8 cellular contexts compared by ENCODE assay signal in genomic region chr12:20646239-20646827, GRCh38. TPM values are rescaled to one million over a fixed set of nuclear protein-coding genes. Genes with fewer than 3 reads are reported as not detected.
A peak's percentile ranks its signal among the peaks of the same experiment; 100 is the strongest.
DNase-seq lines count a peak whose midpoint lies in the region; ATAC-seq, FAIRE-seq and TF ChIP-seq lines count a peak whose summit lies in the region.

No MANE protein-coding gene starts in this region.

- TF ChIP-seq CTCF in GM13977 (IDR thresholded peaks at IDR 0.05; ENCODE audit: extremely low read depth, insufficient read depth, missing control alignments) (peak; percentile 55), body of pancreas (IDR thresholded peaks at IDR 0.05) (peak; percentile 18 to 59 (median 43))

- peaks cover 0 to 2% of the 10 kb centered on the region in 2 donors for H3K36me3 ChIP-seq in body of pancreas (replicated peaks in 1 of 2; ENCODE audit: insufficient read depth in 1 of 2, low read depth in 2 of 2)

- no peak overlapping the region for H3K27ac ChIP-seq in body of pancreas

- H3K4me3 ChIP-seq in body of pancreas: no peak overlapping the region

- no peaks in the 10 kb centered on the region for H3K27me3 ChIP-seq in body of pancreas

- ATAC-seq in body of pancreas: peak; percentile 59

- H3K9me3 ChIP-seq in body of pancreas: no peaks in the 10 kb centered on the region

- peak; percentile 23 for DNase-seq in GM13977 (ENCODE audit: low spot score)
- peak; percentile 19 to 42 for DNase-seq in NCI-H2081 (lab: John Stamatoyannopoulos, UW)
- DNase-seq in body of pancreas: no peak
- DNase-seq in left kidney (ENCODE audit: low read depth, low spot score): peak; percentile 43
- no peak for DNase-seq in T-helper 9 cell
- no peak for DNase-seq in stimulated activated CD4-positive, alpha-beta T cell treated with anti-CD3 and anti-CD28 coated beads, Interleukin-4, amount 100 ng/mL, for 1 hour
- no peak for DNase-seq in stimulated activated CD4-positive, alpha-beta T cell treated with anti-CD3 and anti-CD28 coated beads, Interleukin-1b, Interleukin-23, amount 100 ng/mL, for 48 hours

- peak; percentile 96 for FAIRE-seq in A204.1 (lab: Jason Lieb, UNC)

- TF ChIP-seq POLR2A in body of pancreas (IDR thresholded peaks at IDR 0.05): no peak

- 37 to 40% methylated on average over 3 of the region's 3 CpGs for WGBS in body of pancreas, 2 donors

- intact Hi-C loops in body of pancreas (cut with DNase I): no loop called here

- in situ Hi-C loops in GM13977 (cut with MboI; ENCODE audit: low pct_unique_long_range_greater_than_20kb, low sequenced_read_pairs, unreplicated experiment): no loop called here

- H3K4me1 ChIP-seq in body of pancreas: no peaks in the 10 kb centered on the region

RNA-seq across cellular contexts. Expression of gene SLCO1C1, which starts 48.8 kb away (rescaled TPM):
- 1 to 10 TPM in 1 of 2 donors, under 1 TPM in 1; 0.33 to 1.0 TPM for total RNA-seq in body of pancreas

Comparison
In these comparisons a context has a peak if more than half of its experiments do, and no peak if none do; other contexts are left out.
1. DNase-seq: peak in GM13977 (single experiment), NCI-H2081 (2 of 2) and left kidney (single experiment); none in body of pancreas (0 of 4), T-helper 9 cell (single experiment), stimulated activated CD4-positive, alpha-beta T cell treated with anti-CD3 and anti-CD28 coated beads, Interleukin-4, amount 100 ng/mL, for 1 hour (single experiment) and stimulated activated CD4-positive, alpha-beta T cell treated with anti-CD3 and anti-CD28 coated beads, Interleukin-1b, Interleukin-23, amount 100 ng/mL, for 48 hours (single experiment).